Comparison of ENCODE assay signal across 8 cellular contexts in the genomic region with DNA sequence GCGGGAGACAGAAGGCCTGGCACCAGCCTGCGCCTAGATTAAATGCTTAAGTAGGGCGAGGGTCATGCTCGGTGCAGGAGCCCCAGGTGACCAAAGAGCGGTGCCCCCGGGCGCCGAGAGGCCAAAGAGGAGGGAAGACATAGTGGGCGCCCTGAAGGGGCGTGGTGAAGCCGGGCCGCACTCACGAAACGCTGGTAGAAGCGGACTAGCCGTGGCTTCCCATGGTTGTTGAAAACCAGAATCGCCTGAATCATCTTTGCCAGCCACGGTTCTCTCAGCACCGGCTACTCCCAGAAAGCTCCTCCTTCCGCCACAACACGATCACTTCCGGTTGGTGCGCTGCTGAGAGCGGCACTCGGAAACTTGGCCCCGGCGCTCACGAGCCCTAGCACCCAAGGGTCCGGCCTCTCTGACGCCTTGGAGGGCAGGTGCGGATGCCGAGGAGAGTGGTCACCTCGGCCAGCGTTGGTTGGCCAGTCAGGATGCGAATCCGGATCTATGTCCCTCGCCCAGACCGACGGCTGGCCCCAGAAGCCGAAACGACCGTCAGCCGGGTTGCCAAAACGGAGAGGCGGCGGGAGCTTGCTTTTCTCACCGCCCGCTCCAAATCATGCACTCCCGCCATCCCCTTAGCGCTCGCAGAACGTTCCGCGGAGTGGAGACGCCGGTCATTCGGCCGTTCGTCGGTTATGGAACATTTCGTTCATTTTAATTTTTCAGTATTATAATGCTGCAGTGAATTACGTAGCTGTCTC. TPM values are rescaled to one million over a fixed set of nuclear protein-coding genes. Genes with fewer than 3 reads are reported as not detected.
DNase-seq lines count a peak whose midpoint lies in the region; ATAC-seq, FAIRE-seq and TF ChIP-seq lines count a peak whose summit lies in the region.

A gene (minus strand): TSS at position 299 of the 755 bp plus-strand sequence. CDS start 45 bp downstream, at position 254.

- H3K4me3 ChIP-seq in GM08714 (ENCODE audit: low read length) (peak within 1 kb of the TSS; percentile 80), NB4 (ENCODE audit: low read depth, low read length) (peak within 1 kb of the TSS; percentile 97), pancreas (peak within 1 kb of the TSS; percentile 47 to 81 (median 62)), tibial artery (peak within 1 kb of the TSS; percentile 92 to 99)

- H3K4me3 Mint-ChIP-seq in HFFc6, result peak within 1 kb of the TSS; percentile 99
- H3K4me3 Mint-ChIP-seq in activated naive CD8-positive, alpha-beta T cell treated with anti-CD3 and anti-CD28 coated beads for 36 hours, result peak within 1 kb of the TSS; percentile 91

- TF ChIP-seq POLR2A in NB4 (IDR thresholded peaks at IDR 0.05; ENCODE audit: extremely low read depth, insufficient read length), result peak; percentile 87

- H3K27me3 ChIP-seq in pancreas (no peaks in the 10 kb centered on the region), tibial artery (no peaks in the 10 kb centered on the region)

- FAIRE-seq in pancreas (lab: Jason Lieb, UNC), result no peak

- H3K36me3 ChIP-seq in pancreas (no peaks in the 10 kb centered on the region), tibial artery (peaks cover 0 to 7% (median under 1%) of the 10 kb centered on the region in 3 donors)

- H3K27me3 Mint-ChIP-seq in HFFc6 (ENCODE audit: insufficient read depth), result no peaks in the 10 kb centered on the region; the same call in 1 of the 2 replicates
- no peaks in the 10 kb centered on the region for H3K27me3 Mint-ChIP-seq in activated naive CD8-positive, alpha-beta T cell treated with anti-CD3 and anti-CD28 coated beads for 36 hours

- intact Hi-C loops in Right ventricle myocardium inferior (cut with DNase I), result loop anchor here (10.0 kb wide), 2 partner anchors 181 to 1041 kb away; a partner anchor contains a TSS
- intact Hi-C loops in pancreas (cut with DNase I), result no loop called here
- intact Hi-C loops in tibial artery (cut with DNase I; ENCODE audit: low total_unique reads), result no loop called here

- peaks cover 4% of the 10 kb centered on the region; the same call in 1 of the 2 replicates for H3K36me3 Mint-ChIP-seq in HFFc6 (ENCODE audit: low read depth)
- peaks cover 5% of the 10 kb centered on the region for H3K36me3 Mint-ChIP-seq in activated naive CD8-positive, alpha-beta T cell treated with anti-CD3 and anti-CD28 coated beads for 36 hours

- H3K4me1 ChIP-seq in pancreas, result peaks cover 5 to 17% (median 13%) of the 10 kb centered on the region in 3 donors
- peaks cover 0 to 13% (median 12%) of the 10 kb centered on the region in 4 donors for H3K4me1 ChIP-seq in tibial artery

- peaks cover 35% of the 10 kb centered on the region for H3K4me1 Mint-ChIP-seq in HFFc6 (ENCODE audit: low read depth)
- peaks cover 24% of the 10 kb centered on the region for H3K4me1 Mint-ChIP-seq in activated naive CD8-positive, alpha-beta T cell treated with anti-CD3 and anti-CD28 coated beads for 36 hours

- no peaks in the 10 kb centered on the region for H3K9me3 ChIP-seq in pancreas
- H3K9me3 ChIP-seq in tibial artery, result no peaks in the 10 kb centered on the region

- WGBS in pancreas, 2 donors, result 0% methylated on average over 62 of the region's 62 CpGs

- TF ChIP-seq CTCF in HFFc6 (IDR thresholded peaks at IDR 0.05), result no peak
- no peak for TF ChIP-seq CTCF in NB4 (IDR thresholded peaks at IDR 0.05; ENCODE audit: low read depth, low read length)
- no peak for TF ChIP-seq CTCF in pancreas (IDR thresholded peaks at IDR 0.05)
- TF ChIP-seq CTCF in tibial artery (IDR thresholded peaks at IDR 0.05), result no peak

- H3K9me3 Mint-ChIP-seq in HFFc6, result no peaks in the 10 kb centered on the region
- H3K9me3 Mint-ChIP-seq in activated naive CD8-positive, alpha-beta T cell treated with anti-CD3 and anti-CD28 coated beads for 36 hours, result no peaks in the 10 kb centered on the region

- ATAC-seq in Right ventricle myocardium inferior, result peak; percentile 98
- ATAC-seq in pancreas, result peak; percentile 94 to 97 (median 95)

- H3K27ac ChIP-seq in pancreas (peak within 1 kb of the TSS; percentile 62 to 95 (median 88)), tibial artery (peak within 1 kb of the TSS; percentile 92 to 95)

- peak within 1 kb of the TSS; percentile 97 for H3K27ac Mint-ChIP-seq in HFFc6
- H3K27ac Mint-ChIP-seq in activated naive CD8-positive, alpha-beta T cell treated with anti-CD3 and anti-CD28 coated beads for 36 hours, result peak within 1 kb of the TSS; percentile 95

- DNase-seq in HFFc6, result peak; percentile 94
- DNase-seq in NB4 (ENCODE audit: low read depth), result peak; percentile 98
- DNase-seq in SKM-1 treated with dmso at 0.1 percent for 144 hours (lab: John Stamatoyannopoulos, UW; ENCODE audit: unreplicated experiment), result peak; percentile 90
- peak; percentile 91 for DNase-seq in activated naive CD8-positive, alpha-beta T cell treated with anti-CD3 and anti-CD28 coated beads for 36 hours
- peak; percentile 94 for DNase-seq in Right ventricle myocardium inferior (ENCODE audit: missing footprints)
- peak; percentile 90 to 97 (median 91) for DNase-seq in pancreas
- peak; percentile 92 to 95 for DNase-seq in tibial artery

RNA-seq across cellular contexts. Expression of the gene that starts here (rescaled TPM):
- total RNA-seq in HFFc6 (2021; fragmentation: NEBNext Ultra II Directional; extraction: Animal tissue kit (Norgen Biotek cat#: 25700)), result 10 to 100 TPM; 30.9 to 37.9 (median 33.4) TPM
- total RNA-seq in activated naive CD8-positive, alpha-beta T cell treated with anti-CD3 and anti-CD28 coated beads for 36 hours, result 10 to 100 TPM; 16.2 to 20.8 TPM
- total RNA-seq in Right ventricle myocardium inferior (46.9 TPM), pancreas (10 to 100 TPM; 15.7 to 25.2 (median 21.2) TPM)
- polyA plus RNA-seq in pancreas, result 10 to 100 TPM; 11.0 to 16.6 TPM

Comparison
In these comparisons a context has a peak if more than half of its experiments do, and no peak if none do; other contexts are left out.
1. Peak in every context shown above with its lines: DNase-seq, ATAC-seq, H3K4me3 ChIP-seq and H3K27ac ChIP-seq.